Comparison of ENCODE assay signal across 8 cellular contexts in the genomic region with DNA sequence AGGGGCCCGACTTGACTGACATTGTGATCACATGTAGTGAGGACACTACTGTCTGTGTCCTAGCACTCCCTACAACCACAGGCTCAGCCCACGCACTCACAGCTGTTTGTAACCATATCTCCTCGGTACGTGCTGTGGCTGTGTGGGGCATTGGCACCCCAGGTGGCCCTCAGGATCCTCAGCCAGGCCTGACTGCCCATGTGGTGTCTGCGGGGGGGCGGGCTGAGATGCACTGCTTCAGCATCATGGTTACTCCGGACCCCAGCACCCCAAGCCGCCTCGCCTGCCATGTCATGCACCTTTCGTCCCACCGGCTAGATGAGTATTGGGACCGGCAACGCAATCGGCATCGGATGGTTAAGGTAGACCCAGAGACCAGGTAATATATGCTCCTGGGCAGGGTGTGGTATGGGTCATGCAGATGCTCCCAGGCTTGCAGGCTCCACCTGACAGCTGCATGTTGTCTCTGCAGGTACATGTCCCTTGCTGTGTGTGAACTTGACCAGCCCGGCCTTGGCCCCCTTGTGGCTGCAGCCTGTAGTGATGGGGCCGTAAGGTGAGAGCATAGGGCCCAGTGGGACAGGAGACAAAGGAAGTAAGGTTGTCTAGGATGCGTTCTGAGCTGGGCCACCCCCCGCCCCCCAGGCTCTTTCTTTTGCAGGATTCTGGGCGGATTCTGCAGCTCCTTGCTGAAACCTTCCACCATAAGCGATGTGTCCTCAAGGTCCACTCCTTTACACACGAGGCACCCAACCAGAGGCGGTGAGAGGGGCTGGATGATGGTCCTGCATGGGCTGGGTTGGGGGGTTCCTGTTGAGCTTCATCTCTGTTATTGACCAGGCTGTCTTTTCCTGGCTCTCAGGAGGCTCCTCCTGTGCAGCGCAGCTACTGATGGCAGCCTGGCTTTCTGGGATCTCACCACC. TPM values are rescaled to one million over a fixed set of nuclear protein-coding genes. Genes with fewer than 3 reads are reported as not detected.
A peak's percentile ranks its signal among the peaks of the same experiment; 100 is the strongest.
DNase-seq lines count a peak whose midpoint lies in the region; ATAC-seq, FAIRE-seq and TF ChIP-seq lines count a peak whose summit lies in the region.

No MANE protein-coding gene starts in this region.

- no peak overlapping the region for H3K4me3 ChIP-seq in left lung
- H3K4me3 ChIP-seq in lower leg skin (ENCODE audit: low read depth, poor library complexity, severe bottlenecking): no peak overlapping the region

- peak; percentile 47 to 53 for DNase-seq in SHP77 (lab: John Stamatoyannopoulos, UW)
- no peak for DNase-seq in SHP77 treated with DMSO at 0.1 percent for 48 hours (lab: John Stamatoyannopoulos, UW)
- peak; percentile 24 for DNase-seq in MV-4-11 (lab: John Stamatoyannopoulos, UW)
- DNase-seq in activated naive CD4-positive, alpha-beta T cell treated with anti-CD3 and anti-CD28 coated beads, Interleukin-2, amount 50 U/mL, for 16 hours: peak; percentile 54
- no peak for DNase-seq in left lung
- DNase-seq in urothelium cell line (ENCODE audit: low spot score): peak; percentile 37
- no peak for DNase-seq in lower leg skin (ENCODE audit: low spot score in 2 of 2)

- ATAC-seq in left lung: no peak
- no peak for ATAC-seq in HG02678 (IDR thresholded peaks at IDR 0.05; ENCODE audit: unreplicated experiment)

- no peak for FAIRE-seq in urothelium cell line (lab: Jason Lieb, UNC)

- H3K27me3 ChIP-seq in left lung: no peaks in the 10 kb centered on the region

- intact Hi-C loops in left lung (cut with DNase I) (no loop called here), lower leg skin (cut with DNase I; ENCODE audit: low total_unique reads) (no loop called here)

- 80 to 86% methylated on average over 24 of the region's 24 CpGs for WGBS in lower leg skin, 2 donors

- H3K4me1 ChIP-seq in left lung: peaks cover 8 to 23% of the 10 kb centered on the region in 2 donors

- TF ChIP-seq CTCF in left lung (IDR thresholded peaks at IDR 0.05) (peak; percentile 37 to 54), lower leg skin (IDR thresholded peaks at IDR 0.05) (no peak)

- H3K27ac ChIP-seq in left lung: no peak overlapping the region

- TF ChIP-seq POLR2A in lower leg skin (IDR thresholded peaks at IDR 0.05): no peak

- no peaks in the 10 kb centered on the region for H3K9me3 ChIP-seq in left lung

- peaks cover 0 to 58% of the 10 kb centered on the region in 2 donors for H3K36me3 ChIP-seq in left lung

RNA-seq across cellular contexts. Expression of a gene that starts 4.4 kb away (rescaled TPM):
- total RNA-seq in left lung (10 to 100 TPM; 23.6 to 24.5 TPM), lower leg skin (10 to 100 TPM; 51.5 to 78.4 (median 62.1) TPM)

RNA-seq across cellular contexts. Expression of a gene that starts 6.8 kb away (rescaled TPM):
- total RNA-seq in left lung (100 to 1,000 TPM; 156 to 190 TPM), lower leg skin (10 to 100 TPM; 39.5 to 86.9 (median 49.8) TPM)

RNA-seq across cellular contexts. Expression of a gene that starts 7.9 kb away (rescaled TPM):
- total RNA-seq in left lung (10 to 100 TPM; 83.8 to 92.2 TPM), lower leg skin (10 to 100 TPM; 24.2 to 85.9 (median 65.0) TPM)

RNA-seq across cellular contexts. Expression of a gene that starts 15.2 kb away (rescaled TPM):
- 100 to 1,000 TPM; 136 to 187 TPM for total RNA-seq in left lung
- total RNA-seq in lower leg skin: 100 to 1,000 TPM; 205 to 275 (median 222) TPM

RNA-seq across cellular contexts. Expression of a gene that starts 24.0 kb away (rescaled TPM):
- total RNA-seq in left lung (10 to 100 TPM; 40.2 to 41.8 TPM), lower leg skin (10 to 100 TPM; 23.4 to 41.9 (median 36.0) TPM)

Comparison
In these comparisons a context has a peak if more than half of its experiments do, and no peak if none do; other contexts are left out.
1. DNase-seq: peak in SHP77 (2 of 2), MV-4-11 (single experiment), activated naive CD4-positive, alpha-beta T cell treated with anti-CD3 and anti-CD28 coated beads, Interleukin-2, amount 50 U/mL, for 16 hours (single experiment) and urothelium cell line (single experiment); none in SHP77 treated with DMSO at 0.1 percent for 48 hours (single experiment), left lung (0 of 2) and lower leg skin (0 of 2).
2. CTCF ChIP-seq: peak in left lung (2 of 2); none in lower leg skin (0 of 3).